Comparison of ENCODE assay signal across 19 cellular contexts in the genomic region with DNA sequence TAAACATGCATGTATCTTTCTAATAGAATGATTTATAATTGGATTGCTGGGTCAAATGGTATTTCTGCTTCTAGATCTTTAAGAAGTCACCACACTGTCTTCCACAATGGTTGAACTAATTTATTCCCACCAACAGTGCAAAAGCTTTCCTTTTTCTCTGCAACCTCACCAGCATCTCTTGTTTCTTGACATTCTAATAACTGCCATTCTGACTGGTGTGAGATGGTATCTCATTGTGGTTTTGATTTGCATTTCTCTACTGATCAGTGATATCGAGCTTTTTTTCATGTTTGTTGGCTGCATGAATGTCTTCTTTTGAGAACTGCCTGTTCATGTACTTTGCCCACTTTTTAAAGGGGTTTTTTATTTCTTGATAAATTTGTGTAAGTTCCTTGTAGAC.
DNase-seq lines count a peak whose midpoint lies in the region; ATAC-seq, FAIRE-seq and TF ChIP-seq lines count a peak whose summit lies in the region.
"Had no signal": no experiment of that assay in that cellular context is flagged by ENCODE, and none has a peak within 500 bp of the region (broad histone marks: within the 10 kb centered on the region; RNA-seq: fewer than 3 reads in every experiment).

No MANE protein-coding gene starts in this region.

- intact Hi-C loops in CD4-positive, alpha-beta T cell (cut with DNase I, micrococcal nuclease): no loop called here
- intact Hi-C loops in activated B cell treated with CpG ODN at 0.5 μM for 24 hours (cut with micrococcal nuclease): no loop called here

- H3K4me1 ChIP-seq in CD8-positive, alpha-beta memory T cell (ENCODE audit: insufficient read depth, low read length): peaks cover 58% of the 10 kb centered on the region
- no peaks in the 10 kb centered on the region for H3K4me1 ChIP-seq in small intestine (ENCODE audit: control insufficient read depth in 2 of 2, insufficient read depth in 1 of 2, low read depth in 1 of 2, low read length in 1 of 2)
- H3K4me1 ChIP-seq: breast epithelium, left lung, psoas muscle had no signal

- WGBS in small intestine, 3 donors: 29 to 46% (median 41%) methylated on average over 1 of the region's 1 CpG

- DNase-seq in CD4-positive, alpha-beta T cell: no peak
- no peak for DNase-seq in CD8-positive, alpha-beta memory T cell
- DNase-seq in activated B cell treated with CpG ODN at 0.5 μM for 24 hours (no peak), dedifferentiated amniotic fluid mesenchymal stem cell (ENCODE audit: extremely low spot score) (no peak), small intestine (no peak), NCI-H1048 (lab: John Stamatoyannopoulos, UW) (no peak)
- DNase-seq in effector memory CD8-positive, alpha-beta T cell: no peak
- DNase-seq: activated CD4-positive, CD25-positive, alpha-beta regulatory T cell; activated CD8-positive, alpha-beta memory T cell treated with anti-CD3 and anti-CD28 coated beads, Interleukin-2, amount 50 U/mL, for 4 hours; heart left ventricle; left lung; psoas muscle; stimulated activated naive CD8-positive, alpha-beta T cell treated with anti-CD3 and anti-CD28 coated beads, Interleukin-15, Interleukin-2, amounts not matched to agents 100 U/mL and 50 U/mL, for 24 hours; T-helper 9 cell; transverse colon had no signal

- H3K27ac ChIP-seq in CD4-positive, alpha-beta T cell (ENCODE audit: low read depth, low read length): no peak overlapping the region
- no peak overlapping the region for H3K27ac ChIP-seq in CD8-positive, alpha-beta memory T cell (ENCODE audit: low read depth, low read length)
- H3K27ac ChIP-seq in small intestine (ENCODE audit: low read depth in 1 of 2, low read length in 1 of 2): no peak overlapping the region
- H3K27ac ChIP-seq: breast epithelium, coronary artery, heart left ventricle, left lung, psoas muscle, transverse colon had no signal

- POLR2A ChIA-PET in CD4-positive, alpha-beta T cell (lab: Charles Lee): interaction anchor here (1.4 to 1.5 kb wide), 2 partner anchors 17 to 40 kb away, joined by 4 read pairs; no protein-coding TSS in a partner anchor
- POLR2A ChIA-PET in CD8-positive, alpha-beta memory T cell (lab: Charles Lee): no interaction called here
- POLR2A ChIA-PET in activated B cell treated with CpG ODN at 0.5 μM for 24 hours (lab: Charles Lee): interaction anchor here (0.7 to 2.3 kb wide), 5 partner anchors 13 to 372 kb away, joined by 3 to 8 read pairs (median 4); partner anchors contain the start of gene HSPD1

- peak overlapping the region; percentile 67 for H3K27ac Mint-ChIP-seq in CD4-positive, alpha-beta T cell
- H3K27ac Mint-ChIP-seq in CD8-positive, alpha-beta memory T cell: peak overlapping the region; percentile 19 to 80 (median 58)
- peak overlapping the region; percentile 18 for H3K27ac Mint-ChIP-seq in activated B cell treated with CpG ODN at 0.5 μM for 24 hours
- peak overlapping the region; percentile 52 to 78 for H3K27ac Mint-ChIP-seq in effector memory CD8-positive, alpha-beta T cell

- H3K4me3 ChIP-seq in CD8-positive, alpha-beta memory T cell (ENCODE audit: low read length): no peak overlapping the region
- H3K4me3 ChIP-seq in small intestine (ENCODE audit: low read depth in 1 of 2, low read length in 2 of 2): no peak overlapping the region
- H3K4me3 ChIP-seq: breast epithelium, coronary artery, heart left ventricle, left lung, psoas muscle, transverse colon had no signal

- peaks cover 2% of the 10 kb centered on the region for H3K9me3 Mint-ChIP-seq in CD4-positive, alpha-beta T cell
- peaks cover 0 to 4% (median 0%) of the 10 kb centered on the region in 5 donors for H3K9me3 Mint-ChIP-seq in CD8-positive, alpha-beta memory T cell
- peaks cover 2% of the 10 kb centered on the region for H3K9me3 Mint-ChIP-seq in activated B cell treated with CpG ODN at 0.5 μM for 24 hours
- no peaks in the 10 kb centered on the region for H3K9me3 Mint-ChIP-seq in effector memory CD8-positive, alpha-beta T cell

- peaks cover 87% of the 10 kb centered on the region for H3K4me1 Mint-ChIP-seq in CD4-positive, alpha-beta T cell (ENCODE audit: low read depth)
- H3K4me1 Mint-ChIP-seq in CD8-positive, alpha-beta memory T cell: peaks cover 47 to 83% (median 77%) of the 10 kb centered on the region in 3 donors
- H3K4me1 Mint-ChIP-seq in activated B cell treated with CpG ODN at 0.5 μM for 24 hours: peaks cover 58% of the 10 kb centered on the region
- H3K4me1 Mint-ChIP-seq in effector memory CD8-positive, alpha-beta T cell (ENCODE audit: low read depth in 2 of 2): peaks cover 45 to 49% of the 10 kb centered on the region in 2 donors

- H3K36me3 ChIP-seq in CD8-positive, alpha-beta memory T cell (ENCODE audit: insufficient read depth, low read length): peaks cover 17% of the 10 kb centered on the region
- H3K36me3 ChIP-seq in small intestine (ENCODE audit: control insufficient read depth in 2 of 2, insufficient read depth in 2 of 2, low read length in 2 of 2): peaks cover 0 to 4% of the 10 kb centered on the region in 2 donors
- H3K36me3 ChIP-seq: breast epithelium, transverse colon had no signal

- no peak for FAIRE-seq in small intestine (lab: Jason Lieb, UNC)
- FAIRE-seq: HTR-8/SVneo, RCC 7860 had no signal

- H3K9me3 ChIP-seq in CD4-positive, alpha-beta T cell (ENCODE audit: control insufficient read depth, low read length): no peaks in the 10 kb centered on the region
- no peaks in the 10 kb centered on the region for H3K9me3 ChIP-seq in CD8-positive, alpha-beta memory T cell (ENCODE audit: low read length)
- no peaks in the 10 kb centered on the region for H3K9me3 ChIP-seq in small intestine (ENCODE audit: control insufficient read depth, low read depth)
- H3K9me3 ChIP-seq: breast epithelium, left lung, psoas muscle, transverse colon had no signal

- CTCF ChIA-PET in CD4-positive, alpha-beta T cell (lab: Charles Lee): interaction anchor here (1.0 to 2.9 kb wide), 3 partner anchors 13 to 24 kb away, joined by 3 to 11 read pairs (median 9); no protein-coding TSS in a partner anchor
- CTCF ChIA-PET in CD8-positive, alpha-beta memory T cell (lab: Charles Lee): interaction anchor here (1.4 to 2.4 kb wide), 4 partner anchors 10 to 70 kb away, joined by 3 to 13 read pairs (median 8); no protein-coding TSS in a partner anchor
- CTCF ChIA-PET in activated B cell treated with CpG ODN at 0.5 μM for 24 hours (lab: Charles Lee): interaction anchor here (1.2 to 3.0 kb wide), 4 partner anchors 15 to 40 kb away, joined by 3 to 28 read pairs (median 10); no protein-coding TSS in a partner anchor

- H3K27me3 Mint-ChIP-seq in CD4-positive, alpha-beta T cell: no peaks in the 10 kb centered on the region
- no peaks in the 10 kb centered on the region for H3K27me3 Mint-ChIP-seq in CD8-positive, alpha-beta memory T cell
- no peaks in the 10 kb centered on the region for H3K27me3 Mint-ChIP-seq in activated B cell treated with CpG ODN at 0.5 μM for 24 hours
- H3K27me3 Mint-ChIP-seq in effector memory CD8-positive, alpha-beta T cell: no peaks in the 10 kb centered on the region

- peak overlapping the region; percentile 4 for H3K4me3 Mint-ChIP-seq in CD4-positive, alpha-beta T cell
- peak overlapping the region in 2 of 7 donors; percentile 11 to 50 for H3K4me3 Mint-ChIP-seq in CD8-positive, alpha-beta memory T cell
- H3K4me3 Mint-ChIP-seq in activated B cell treated with CpG ODN at 0.5 μM for 24 hours: peak overlapping the region; percentile 28
- H3K4me3 Mint-ChIP-seq in effector memory CD8-positive, alpha-beta T cell: peak overlapping the region in 1 of 2 donors; percentile 9

- ATAC-seq in CD4-positive, alpha-beta T cell (ENCODE audit: poor library complexity): no peak
- no peak for ATAC-seq in activated B cell treated with CpG ODN at 0.5 μM for 24 hours (ENCODE audit: low read depth)
- ATAC-seq in effector memory CD8-positive, alpha-beta T cell (replicated peaks): no peak
- ATAC-seq: heart left ventricle; left lung; psoas muscle; stimulated activated naive CD8-positive, alpha-beta T cell treated with anti-CD3 and anti-CD28 coated beads, Interleukin-15, Interleukin-2, amounts not matched to agents 100 U/mL and 50 U/mL, for 24 hours had no signal

- TF ChIP-seq CTCF in CD4-positive, alpha-beta T cell (IDR thresholded peaks at IDR 0.05): no peak
- TF ChIP-seq CTCF in activated B cell treated with CpG ODN at 0.5 μM for 24 hours (IDR thresholded peaks at IDR 0.05): no peak

- no peaks in the 10 kb centered on the region for H3K27me3 ChIP-seq in CD4-positive, alpha-beta T cell (ENCODE audit: control insufficient read depth, insufficient read depth, low read length)
- H3K27me3 ChIP-seq in CD8-positive, alpha-beta memory T cell (ENCODE audit: insufficient read depth, low read length, poor library complexity, severe bottlenecking): no peaks in the 10 kb centered on the region
- H3K27me3 ChIP-seq in small intestine (ENCODE audit: control insufficient read depth in 2 of 2, insufficient read depth in 2 of 2, low read length in 2 of 2): no peaks in the 10 kb centered on the region
- H3K27me3 ChIP-seq: breast epithelium, heart left ventricle, left lung, transverse colon had no signal

- H3K36me3 Mint-ChIP-seq in CD4-positive, alpha-beta T cell (ENCODE audit: low read depth): peaks cover 77% of the 10 kb centered on the region
- peaks cover 10 to 63% (median 16%) of the 10 kb centered on the region in 3 donors for H3K36me3 Mint-ChIP-seq in CD8-positive, alpha-beta memory T cell
- H3K36me3 Mint-ChIP-seq in activated B cell treated with CpG ODN at 0.5 μM for 24 hours (ENCODE audit: low read depth): peaks cover 60% of the 10 kb centered on the region
- H3K36me3 Mint-ChIP-seq in effector memory CD8-positive, alpha-beta T cell (ENCODE audit: insufficient read depth): peaks cover 42% of the 10 kb centered on the region
